In genomic region chr12:47079894-47080724, GRCh38 we compare ENCODE assay signal across 8 cellular contexts. TPM values are rescaled to one million over a fixed set of nuclear protein-coding genes. Genes with fewer than 3 reads are reported as not detected.
DNase-seq lines count a peak whose midpoint lies in the region; ATAC-seq, FAIRE-seq and TF ChIP-seq lines count a peak whose summit lies in the region.

A gene with protein sequence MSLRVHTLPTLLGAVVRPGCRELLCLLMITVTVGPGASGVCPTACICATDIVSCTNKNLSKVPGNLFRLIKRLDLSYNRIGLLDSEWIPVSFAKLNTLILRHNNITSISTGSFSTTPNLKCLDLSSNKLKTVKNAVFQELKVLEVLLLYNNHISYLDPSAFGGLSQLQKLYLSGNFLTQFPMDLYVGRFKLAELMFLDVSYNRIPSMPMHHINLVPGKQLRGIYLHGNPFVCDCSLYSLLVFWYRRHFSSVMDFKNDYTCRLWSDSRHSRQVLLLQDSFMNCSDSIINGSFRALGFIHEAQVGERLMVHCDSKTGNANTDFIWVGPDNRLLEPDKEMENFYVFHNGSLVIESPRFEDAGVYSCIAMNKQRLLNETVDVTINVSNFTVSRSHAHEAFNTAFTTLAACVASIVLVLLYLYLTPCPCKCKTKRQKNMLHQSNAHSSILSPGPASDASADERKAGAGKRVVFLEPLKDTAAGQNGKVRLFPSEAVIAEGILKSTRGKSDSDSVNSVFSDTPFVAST (minus strand): TSS chr12:47079959. CDS start chr12:47079002, 957 bp downstream.

- WGBS in K562 (ENCODE audit: insufficient coverage, low coverage, missing lambda C conversion rate): 12% methylated on average over 34 of the region's 59 CpGs

- H3K36me3 ChIP-seq in K562 (ENCODE audit: control insufficient read depth, insufficient read depth, low read length) (no peaks in the 10 kb centered on the region), iPS-15b (ENCODE audit: control insufficient read depth, insufficient read depth, low read length) (no peaks in the 10 kb centered on the region)

- FAIRE-seq in K562 (lab: Jason Lieb, UNC): no peak

- H3K9ac ChIP-seq in K562 (ENCODE audit: insufficient read depth in 1 of 2, low read depth in 2 of 2, low read length in 2 of 2) (peak within 1 kb of the TSS; percentile 58 to 92), iPS-15b (ENCODE audit: low read depth, low read length) (peak within 1 kb of the TSS; percentile 8)

- DNase-seq in T-helper 1 cell: peak; percentile 18 to 50 (median 22)
- DNase-seq in K562 (ENCODE audit: extremely low read depth in 1 of 4, low spot score in 3 of 4): peak; percentile 27 to 59 (median 49)
- DNase-seq in sciatic nerve (ENCODE audit: low spot score): peak; percentile 72
- DNase-seq in DMS114 treated with DMSO at 0.1 percent for 48 hours (lab: John Stamatoyannopoulos, UW; ENCODE audit: unreplicated experiment): no peak

- H3K4me1 ChIP-seq in K562 (replicated peaks in 1 of 2; ENCODE audit: control insufficient read depth in 2 of 2, insufficient read depth in 2 of 2, low read length in 2 of 2) (peaks cover 14 to 20% of the 10 kb centered on the region in 2 experiments), iPS-15b (ENCODE audit: control insufficient read depth, insufficient read depth, low read length) (no peaks in the 10 kb centered on the region)

- CTCF ChIA-PET in K562 (lab: Yijun Ruan, JAX; ENCODE audit: low intra/inter-chr PET ratio): interaction anchor here (1.8 kb wide), 1 partner anchor 318 kb away, joined by 4 read pairs; no protein-coding TSS in a partner anchor

- TF ChIP-seq EP300 in K562 (IDR thresholded peaks at IDR 0.05; ENCODE audit: low read length): no peak

- peak within 1 kb of the TSS; percentile 93 for H2AFZ ChIP-seq in K562 (ENCODE audit: low read depth, low read length)

- no peak for TF ChIP-seq CTCF in K562 (IDR thresholded peaks at IDR 0.05 in 2 of 3, conservative IDR thresholded peaks at IDR 0.05 in 1 of 3; ENCODE audit: insufficient read depth in 2 of 3, low read depth in 1 of 3, low read length in 3 of 3)

- no peak for TF ChIP-seq RAD21 in K562 (CRISPR knock-in tag; conservative IDR thresholded peaks at IDR 0.05 in 1 of 2, IDR thresholded peaks at IDR 0.05 in 1 of 2)

- no peaks in the 10 kb centered on the region; the same call in 2 of the 3 replicates for H3K79me2 ChIP-seq in K562 (ENCODE audit: control insufficient read depth, insufficient read depth, low read length)

- POLR2A ChIA-PET in K562 (lab: Yijun Ruan, JAX): interaction anchor here (0.8 to 3.1 kb wide), 3 partner anchors 10 to 329 kb away, joined by 3 to 21 read pairs (median 4); no protein-coding TSS in a partner anchor

- no TSS peak for BruUV-seq in K562 (replicated peaks; lab: Mats Ljungman, UMichigan)

- no peaks in the 10 kb centered on the region for H4K20me1 ChIP-seq in K562 (replicated peaks; ENCODE audit: control insufficient read depth, insufficient read depth, low read length)

- ATAC-seq in GM18505 (IDR thresholded peaks at IDR 0.05; ENCODE audit: unreplicated experiment) (peak; percentile 31), HG03175 (IDR thresholded peaks at IDR 0.05; ENCODE audit: unreplicated experiment) (peak; percentile 24), K562 (peak; percentile 46), sciatic nerve (peak; percentile 63), HG03460 (IDR thresholded peaks at IDR 0.05; ENCODE audit: unreplicated experiment) (no peak)

- intact Hi-C loops in K562 (cut with micrococcal nuclease) (loop anchor here (2.0 to 5.0 kb wide), 6 partner anchors 87 to 317 kb away; no protein-coding TSS in a partner anchor), sciatic nerve (cut with DNase I) (no loop called here)

- H3K9me1 ChIP-seq in K562 (ENCODE audit: control insufficient read depth, insufficient read depth, low read length): no peaks in the 10 kb centered on the region

- H3K27ac ChIP-seq in K562 (ENCODE audit: extremely low read depth, low read depth, low read length): peak within 1 kb of the TSS; percentile 54

- in situ Hi-C loops in K562 (cut with MboI): no loop called here

- H3K9me3 ChIP-seq in K562 (replicated peaks; ENCODE audit: control insufficient read depth, insufficient read depth, low read depth, low read length): no peaks in the 10 kb centered on the region
- H3K9me3 ChIP-seq in iPS-15b (ENCODE audit: control insufficient read depth, insufficient read depth, low read length): no peaks in the 10 kb centered on the region

- H3K4me3 ChIP-seq in K562 (peak within 1 kb of the TSS; percentile 53), iPS-15b (ENCODE audit: low read depth, low read length) (peak within 1 kb of the TSS; percentile 84)

- H3K4me2 ChIP-seq in K562 (ENCODE audit: insufficient read depth, low read length): peak within 1 kb of the TSS; percentile 87

- TF ChIP-seq POLR2A in GM18505 (IDR thresholded peaks at IDR 0.05; ENCODE audit: borderline replicate concordance, extremely low read depth, insufficient read depth, insufficient read length) (no peak), K562 (conservative IDR thresholded peaks at IDR 0.05) (no peak)

- H3K27me3 ChIP-seq in K562 (ENCODE audit: control insufficient read depth in 2 of 2, insufficient read depth in 2 of 2, low read length in 2 of 2) (no peaks in the 10 kb centered on the region; a peak in 1 of 5 replicates), iPS-15b (ENCODE audit: control insufficient read depth, insufficient read depth, low read length) (peaks cover 38% of the 10 kb centered on the region)

TF ChIP-seq in K562, 482 proteins besides CTCF, POLR2A, EP300 and RAD21 (continues in another document):
- TF ChIP-seq NFRKB (IDR thresholded peaks at IDR 0.05; ENCODE audit: low read depth): peak; percentile 56; the same call in 1 of the 2 replicates
- TF ChIP-seq GABPB2 (CRISPR knock-in tag; conservative IDR thresholded peaks at IDR 0.05): no peak
- 0 out of 2 replicates have a peak, but pooled peaks have one; percentile 30 for TF ChIP-seq CXXC5 (CRISPR knock-in tag; IDR thresholded peaks at IDR 0.05)
- no peak for TF ChIP-seq ZNF408 (CRISPR knock-in tag; IDR thresholded peaks at IDR 0.05; ENCODE audit: low read depth)
- peak; percentile 75 for TF ChIP-seq RBFOX2 (IDR thresholded peaks at IDR 0.05; ENCODE audit: low read depth, low read length)
- TF ChIP-seq FIP1L1 (IDR thresholded peaks at IDR 0.05; ENCODE audit: low read depth, low read length, poor library complexity, severe bottlenecking): peak; percentile 33
- 0 out of 4 replicates have a peak, but pooled peaks of 1 of the 2 experiments have one; percentile 25 for TF ChIP-seq KDM4B (IDR thresholded peaks at IDR 0.05; ENCODE audit: borderline replicate concordance in 2 of 2, low read depth in 1 of 2)
- TF ChIP-seq MAZ (CRISPR knock-in tag; conservative IDR thresholded peaks at IDR 0.05 in 1 of 2, IDR thresholded peaks at IDR 0.05 in 1 of 2): peak in 1 of 2 experiments; percentile 33; a peak in 2 of 4 replicates
- no peak for TF ChIP-seq E2F4 (CRISPR knock-in tag; IDR thresholded peaks at IDR 0.05; ENCODE audit: low read depth)
- no peak for TF ChIP-seq MCM7 (IDR thresholded peaks at IDR 0.05)

RNA-seq across cellular contexts. Expression of the gene that starts here (rescaled TPM):
- 4.4 and 5.8 TPM in 2 replicates for total RNA-seq in K562 (2011; cell fraction: chromatin; rRNA removed; ENCODE audit: low replicate concordance)
- total RNA-seq in K562 (2011; cell fraction: nucleolus; rRNA removed): 3.9 and 5.0 TPM in 2 replicates
- total RNA-seq in K562 (2011; cell fraction: nucleoplasm; rRNA removed): 4.5 and 5.2 TPM in 2 replicates
- total RNA-seq in K562 (2014; rRNA removed): 3.6 and 3.8 TPM in 2 replicates
- 3.6 and 4.7 TPM in 2 replicates for total RNA-seq in K562 (2014; rRNA removed; fragmentation: Illumina TruSeq; extraction: Trizol)
- total RNA-seq in K562 (2015; rRNA removed; fragmentation: Illumina TruSeq; extraction: Trizol): 7.9 and 8.1 TPM in 2 replicates
- total RNA-seq in K562 (2021): 3.5 and 3.7 TPM in 2 replicates
- polyA plus RNA-seq in K562 (2011; rRNA removed): 0.38 and 8.3 TPM in 2 replicates
- polyA plus RNA-seq in K562 (2011; cell fraction: cytosol; rRNA removed): 0.18 and 2.8 TPM in 2 replicates
- 0.39 and 6.3 TPM in 2 replicates for polyA plus RNA-seq in K562 (2011; cell fraction: nucleus; rRNA removed)
- polyA plus RNA-seq in K562 (2012): 11.9 and 24.7 TPM in 2 replicates
- 4.5 and 4.6 TPM in 2 replicates for polyA plus RNA-seq in K562 (2014; fragmentation: Illumina TruSeq; extraction: Trizol)
- 1 to 10 TPM; 2.0 to 4.1 TPM for polyA plus RNA-seq in K562 (2014; fragmentation: Nextera tagmentation; extraction: Ambion mirVana)
- 2.5 and 3.8 TPM in 2 replicates for polyA plus RNA-seq in K562 (2014; rRNA removed)
- polyA minus RNA-seq in K562 (2011; rRNA and poly(A)+ RNA removed): 0.45 and 7.9 TPM in 2 replicates
- polyA minus RNA-seq in K562 (2011; cell fraction: cytosol; rRNA and poly(A)+ RNA removed): 4.2 TPM in 1 of 2 replicates, not detected in the other
- 0.22 and 2.6 TPM in 2 replicates for polyA minus RNA-seq in K562 (2011; cell fraction: nucleus; rRNA and poly(A)+ RNA removed)
- total RNA-seq in sciatic nerve: 5.3 TPM
